20 cellular contexts compared by ENCODE assay signal in the genomic region with DNA sequence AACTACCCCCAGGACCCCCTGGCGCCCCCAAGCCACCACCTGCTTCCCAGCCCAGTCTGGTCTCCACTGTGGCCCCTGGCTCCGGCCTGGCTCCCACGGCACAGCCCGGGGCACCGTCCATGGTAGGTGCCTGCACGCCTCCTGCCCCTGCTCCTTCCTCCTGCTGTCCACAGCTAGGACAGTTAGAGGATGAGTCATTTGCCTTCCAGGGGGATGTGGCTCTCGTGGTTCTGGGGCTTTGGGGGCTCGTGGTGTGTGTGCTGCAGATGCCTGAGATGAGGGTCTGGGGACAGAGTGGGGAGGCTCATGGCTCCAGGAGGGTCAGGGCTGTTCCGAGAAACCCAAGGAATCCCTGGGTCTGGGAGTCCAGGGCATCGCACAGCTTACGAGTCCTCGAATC.
"Had no signal": no experiment of that assay in that cellular context is flagged by ENCODE, and none has a peak within 500 bp of the region (broad histone marks: within the 10 kb centered on the region; RNA-seq: fewer than 3 reads in every experiment).

No MANE protein-coding gene starts in this region.

- H3K9me3 Mint-ChIP-seq: natural killer cell; neural crest cell; stimulated activated memory B cell treated with anti-CD40 and anti-IgM and Interleukin-4, amounts not matched to agents 10 μg/mL and 1 μg/mL and 100 μg/mL, for 72 hours had no signal

- H3K27me3 Mint-ChIP-seq: stimulated activated memory B cell treated with anti-CD40 and anti-IgM and Interleukin-4, amounts not matched to agents 10 μg/mL and 1 μg/mL and 100 μg/mL, for 72 hours had no signal

- H3K27me3 ChIP-seq: heart right ventricle, right lobe of liver, spleen had no signal

- ATAC-seq: esophagus mucosa; heart right ventricle; left lobe of liver; mucosa of descending colon; natural killer cell; psoas muscle; right lobe of liver; stimulated activated memory B cell treated with anti-CD40 and anti-IgM and Interleukin-4, amounts not matched to agents 10 μg/mL and 1 μg/mL and 100 μg/mL, for 72 hours had no signal

- H3K4me1 ChIP-seq: parathyroid adenoma, right lobe of liver had no signal

- H3K27ac ChIP-seq: heart right ventricle, parathyroid adenoma, right lobe of liver had no signal

- H3K9ac ChIP-seq: parathyroid adenoma had no signal

- H3K27ac Mint-ChIP-seq: natural killer cell had no signal

- H2AFZ ChIP-seq: parathyroid adenoma had no signal

- H3K4me3 ChIP-seq: heart right ventricle, mucosa of descending colon, psoas muscle, right lobe of liver, spleen had no signal

- H3K36me3 Mint-ChIP-seq: natural killer cell had no signal

- H3K9me3 ChIP-seq: heart right ventricle, mucosa of descending colon, psoas muscle, right lobe of liver, spleen had no signal

- H3K4me3 Mint-ChIP-seq: natural killer cell; neural crest cell; stimulated activated memory B cell treated with anti-CD40 and anti-IgM and Interleukin-4, amounts not matched to agents 10 μg/mL and 1 μg/mL and 100 μg/mL, for 72 hours had no signal

- DNase-seq: effector memory CD4-positive, alpha-beta T cell; heart right ventricle; islet precursor cell; mammary epithelial cell; mucosa of descending colon; natural killer cell; occipital lobe; psoas muscle; retina; right lobe of liver; spleen; stimulated activated CD4-positive, alpha-beta T cell treated with anti-CD3 and anti-CD28 coated beads, Interleukin-15, amount 100 ng/mL, for 24 hours; stimulated activated CD4-positive, alpha-beta T cell treated with anti-CD3 and anti-CD28 coated beads, Interleukin-1b, Interleukin-23, amount 100 ng/mL, for 48 hours; stimulated activated CD4-positive, alpha-beta T cell treated with anti-CD3 and anti-CD28 coated beads, Interleukin-4, amount 100 ng/mL, for 24 hours; trophoblast cell had no signal
